ENCODE assay signal across 27 cellular contexts in the genomic region with DNA sequence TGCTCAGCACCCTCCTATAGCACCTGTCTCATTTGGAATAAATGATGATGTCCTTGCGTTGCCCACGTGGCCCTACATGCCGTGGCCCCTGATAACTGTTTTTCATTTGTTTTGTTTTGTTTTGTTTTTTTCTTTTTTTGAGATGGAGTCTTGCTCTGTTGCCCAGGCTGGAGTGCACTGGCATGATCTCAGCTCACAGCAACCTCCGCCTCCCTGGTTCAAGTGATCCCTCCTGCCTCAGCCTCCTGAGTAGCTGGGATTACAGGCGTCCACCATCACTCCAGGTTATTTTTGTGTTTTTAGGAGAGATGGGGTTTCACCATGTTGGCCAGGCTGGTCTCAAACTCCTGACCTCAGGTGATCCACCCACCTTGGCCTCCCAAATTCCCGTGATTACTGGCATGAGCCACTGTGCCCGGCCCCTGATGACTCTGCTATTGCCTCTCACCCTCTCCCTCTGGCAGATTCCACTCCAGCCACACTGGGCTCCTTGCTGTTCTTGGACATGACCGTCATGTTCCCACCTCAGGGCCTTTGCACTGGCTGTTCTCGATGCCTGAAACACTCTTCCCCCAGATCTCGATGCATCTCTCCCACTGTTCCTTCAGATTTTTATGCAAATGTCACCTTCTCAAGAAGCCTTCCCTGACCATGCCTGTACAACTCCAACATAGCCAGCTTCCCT. TPM values are rescaled to one million over a fixed set of nuclear protein-coding genes. Genes with fewer than 3 reads are reported as not detected.
DNase-seq lines count a peak whose midpoint lies in the region; ATAC-seq, FAIRE-seq and TF ChIP-seq lines count a peak whose summit lies in the region.
"Had no signal": no experiment of that assay in that cellular context is flagged by ENCODE, and none has a peak within 500 bp of the region (broad histone marks: within the 10 kb centered on the region; RNA-seq: fewer than 3 reads in every experiment).

No MANE protein-coding gene starts in this region.

- H3K27ac Mint-ChIP-seq in activated CD4-positive, alpha-beta T cell treated with anti-CD3 and anti-CD28 coated beads, Interleukin-2, amount 10 ng/mL, durations not matched to agents 24 days and 14 days = no peak overlapping the region
- H3K27ac Mint-ChIP-seq in CD14-positive monocyte (peak overlapping the region; percentile 60 to 81 (median 69)), immature natural killer cell (peak overlapping the region in 4 of 6 donors; percentile 24 to 67 (median 46))
- H3K27ac Mint-ChIP-seq in stimulated activated naive CD8-positive, alpha-beta T cell treated with anti-CD3 and anti-CD28 coated beads, Interleukin-15, amount 100 ng/mL, for 72 hours = no peak overlapping the region
- H3K27ac Mint-ChIP-seq: B cell; CD4-positive, alpha-beta T cell; GM23338 had no signal

- TF ChIP-seq POLR2A in K562 (conservative IDR thresholded peaks at IDR 0.05) = no peak

- FAIRE-seq in K562 (lab: Jason Lieb, UNC) = no peak
- FAIRE-seq: A204.1, GM12891, GM18507, H54 had no signal

- H3K4me3 ChIP-seq in K562 = no peak overlapping the region
- no peak overlapping the region for H3K4me3 ChIP-seq in MM.1S (ENCODE audit: low read length)
- H3K4me3 ChIP-seq: BLaER1, GM23338, HAP-1 had no signal

- TF ChIP-seq CTCF in CD14-positive monocyte (IDR thresholded peaks at IDR 0.05) = no peak
- no peak for TF ChIP-seq CTCF in K562 (IDR thresholded peaks at IDR 0.05 in 2 of 3, conservative IDR thresholded peaks at IDR 0.05 in 1 of 3; ENCODE audit: insufficient read depth in 2 of 3, low read depth in 1 of 3, low read length in 3 of 3)
- no peak for TF ChIP-seq CTCF in MM.1S (IDR thresholded peaks at IDR 0.05; ENCODE audit: low read length)

- H3K79me2 ChIP-seq in K562 (ENCODE audit: control insufficient read depth, insufficient read depth, low read length) = no peaks in the 10 kb centered on the region
- H3K79me2 ChIP-seq in MM.1S (ENCODE audit: low read length) = no peaks in the 10 kb centered on the region

- intact Hi-C loops in activated CD4-positive, alpha-beta T cell treated with anti-CD3 and anti-CD28 coated beads, Interleukin-2, amount 10 ng/mL, durations not matched to agents 24 days and 14 days (cut with micrococcal nuclease) = no loop called here
- intact Hi-C loops in CD14-positive monocyte (cut with micrococcal nuclease) = no loop called here
- intact Hi-C loops in K562 (cut with micrococcal nuclease) = no loop called here

- H2AFZ ChIP-seq in K562 (ENCODE audit: low read depth, low read length) (no peak overlapping the region), MM.1S (ENCODE audit: low read length) (no peak overlapping the region)
- H2AFZ ChIP-seq: GM23338 had no signal

- no peak overlapping the region for H3K4me2 ChIP-seq in K562 (ENCODE audit: insufficient read depth, low read length)
- no peak overlapping the region for H3K4me2 ChIP-seq in MM.1S (ENCODE audit: low read depth, low read length)
- H3K4me2 ChIP-seq: BLaER1, GM23338 had no signal

- no peaks in the 10 kb centered on the region for H3K9me3 ChIP-seq in K562 (replicated peaks; ENCODE audit: control insufficient read depth, insufficient read depth, low read depth, low read length)
- no peaks in the 10 kb centered on the region for H3K9me3 ChIP-seq in MM.1S (replicated peaks; ENCODE audit: insufficient read depth, low read length)
- H3K9me3 ChIP-seq: BLaER1, HAP-1 had no signal

- DNase-seq in activated CD4-positive, alpha-beta T cell treated with anti-CD3 and anti-CD28 coated beads, Interleukin-2, amount 10 ng/mL, durations not matched to agents 24 days and 14 days = peak; percentile 50
- no peak for DNase-seq in activated CD4-positive, alpha-beta T cell treated with anti-CD3 and anti-CD28 coated beads for 4 hours
- DNase-seq in CD14-positive monocyte (ENCODE audit: low spot score) (no peak), K562 (ENCODE audit: extremely low read depth in 1 of 4, low spot score in 3 of 4) (no peak), immature natural killer cell (no peak), MM.1S (no peak)
- DNase-seq in stimulated activated naive CD8-positive, alpha-beta T cell treated with anti-CD3 and anti-CD28 coated beads, Interleukin-15, amount 100 ng/mL, for 72 hours = no peak
- DNase-seq: Calu3; CD4-positive, alpha-beta T cell; COR-L47; DMS53; DMS79 treated with DMSO at 0.1 percent for 48 hours; GF-D8 had no signal

- H3K4me3 Mint-ChIP-seq in activated CD4-positive, alpha-beta T cell treated with anti-CD3 and anti-CD28 coated beads, Interleukin-2, amount 10 ng/mL, durations not matched to agents 24 days and 14 days = no peak overlapping the region
- peak overlapping the region in 1 of 2 donors; percentile 46 for H3K4me3 Mint-ChIP-seq in CD14-positive monocyte
- no peak overlapping the region for H3K4me3 Mint-ChIP-seq in immature natural killer cell
- no peak overlapping the region for H3K4me3 Mint-ChIP-seq in stimulated activated naive CD8-positive, alpha-beta T cell treated with anti-CD3 and anti-CD28 coated beads, Interleukin-15, amount 100 ng/mL, for 72 hours
- H3K4me3 Mint-ChIP-seq: B cell; CD4-positive, alpha-beta T cell; GM23338 had no signal

- no peak overlapping the region; the same call in 2 of the 3 replicates for H3K27ac ChIP-seq in K562 (ENCODE audit: extremely low read depth, low read depth, low read length)
- H3K27ac ChIP-seq in MM.1S (ENCODE audit: low read length) = no peak overlapping the region
- H3K27ac ChIP-seq: 22Rv1, BLaER1, C4-2B had no signal

- BruUV-seq in K562 (replicated peaks; lab: Mats Ljungman, UMichigan) = no TSS peak

- no peaks in the 10 kb centered on the region for H3K27me3 ChIP-seq in K562 (ENCODE audit: control insufficient read depth in 2 of 2, insufficient read depth in 2 of 2, low read length in 2 of 2)
- H3K27me3 ChIP-seq in MM.1S (replicated peaks; ENCODE audit: insufficient read depth, low read length) = no peaks in the 10 kb centered on the region
- H3K27me3 ChIP-seq: BLaER1 had no signal

- H3K9me2 ChIP-seq in MM.1S (replicated peaks; ENCODE audit: insufficient read depth, low read length) = no peaks in the 10 kb centered on the region

- 55% methylated on average over 10 of the region's 10 CpGs for WGBS in K562 (ENCODE audit: insufficient coverage, low coverage, missing lambda C conversion rate)

- no peak overlapping the region for H3K9ac ChIP-seq in K562 (ENCODE audit: insufficient read depth in 1 of 2, low read depth in 2 of 2, low read length in 2 of 2)
- H3K9ac ChIP-seq in MM.1S (ENCODE audit: low read length) = no peak overlapping the region
- H3K9ac ChIP-seq: BLaER1 had no signal

- no peaks in the 10 kb centered on the region for H3F3A ChIP-seq in MM.1S (ENCODE audit: insufficient read depth, low read length)

- no peaks in the 10 kb centered on the region for H3K36me3 Mint-ChIP-seq in activated CD4-positive, alpha-beta T cell treated with anti-CD3 and anti-CD28 coated beads, Interleukin-2, amount 10 ng/mL, durations not matched to agents 24 days and 14 days (ENCODE audit: low read depth)
- H3K36me3 Mint-ChIP-seq in CD14-positive monocyte = peaks cover 33 to 49% of the 10 kb centered on the region in 2 donors
- peaks cover 0 to 4% (median 4%) of the 10 kb centered on the region in 3 donors for H3K36me3 Mint-ChIP-seq in immature natural killer cell

- TF ChIP-seq RAD21 in K562 (CRISPR knock-in tag; conservative IDR thresholded peaks at IDR 0.05 in 1 of 2, IDR thresholded peaks at IDR 0.05 in 1 of 2) = no peak

- no peaks in the 10 kb centered on the region for H3K9me1 ChIP-seq in K562 (ENCODE audit: control insufficient read depth, insufficient read depth, low read length)

- ATAC-seq in K562 = no peak
- ATAC-seq in stimulated activated naive CD8-positive, alpha-beta T cell treated with anti-CD3 and anti-CD28 coated beads, Interleukin-15, amount 100 ng/mL, for 72 hours = no peak
- ATAC-seq in HG02588 (IDR thresholded peaks at IDR 0.05; ENCODE audit: unreplicated experiment) = no peak
- ATAC-seq: GM23338 had no signal

- H3K27me3 Mint-ChIP-seq in activated CD4-positive, alpha-beta T cell treated with anti-CD3 and anti-CD28 coated beads, Interleukin-2, amount 10 ng/mL, durations not matched to agents 24 days and 14 days = peaks cover 2% of the 10 kb centered on the region
- H3K27me3 Mint-ChIP-seq in CD14-positive monocyte (ENCODE audit: low read depth in 3 of 3) (peaks cover 4 to 7% (median 7%) of the 10 kb centered on the region in 3 donors), immature natural killer cell (ENCODE audit: low read depth in 3 of 3) (peaks cover 0 to 5% (median 2%) of the 10 kb centered on the region in 3 donors)
- H3K27me3 Mint-ChIP-seq in stimulated activated naive CD8-positive, alpha-beta T cell treated with anti-CD3 and anti-CD28 coated beads, Interleukin-15, amount 100 ng/mL, for 72 hours = no peaks in the 10 kb centered on the region
- H3K27me3 Mint-ChIP-seq: CD4-positive, alpha-beta T cell had no signal

- no peak for TF ChIP-seq EP300 in K562 (IDR thresholded peaks at IDR 0.05; ENCODE audit: low read length)

- peaks cover 7% of the 10 kb centered on the region for H3K4me1 Mint-ChIP-seq in activated CD4-positive, alpha-beta T cell treated with anti-CD3 and anti-CD28 coated beads, Interleukin-2, amount 10 ng/mL, durations not matched to agents 24 days and 14 days
- peaks cover 50% of the 10 kb centered on the region for H3K4me1 Mint-ChIP-seq in CD14-positive monocyte
- peaks cover 26 to 30% of the 10 kb centered on the region in 2 donors for H3K4me1 Mint-ChIP-seq in immature natural killer cell
- peaks cover 12% of the 10 kb centered on the region for H3K4me1 Mint-ChIP-seq in stimulated activated naive CD8-positive, alpha-beta T cell treated with anti-CD3 and anti-CD28 coated beads, Interleukin-15, amount 100 ng/mL, for 72 hours

- peaks cover 21 to 38% of the 10 kb centered on the region in 2 experiments for H3K4me1 ChIP-seq in K562 (replicated peaks in 1 of 2; ENCODE audit: control insufficient read depth in 2 of 2, insufficient read depth in 2 of 2, low read length in 2 of 2)
- H3K4me1 ChIP-seq in MM.1S (ENCODE audit: low read length) = peaks cover 4% of the 10 kb centered on the region; the same call in 1 of the 2 replicates
- H3K4me1 ChIP-seq: HAP-1 had no signal

- POLR2A ChIA-PET in K562 (lab: Yijun Ruan, JAX) = interaction anchor here (1.5 kb wide), 1 partner anchor 10 kb away, joined by 5 read pairs; the partner anchor contains the start of gene DHX34

- no peaks in the 10 kb centered on the region for H3K36me3 ChIP-seq in K562 (ENCODE audit: control insufficient read depth, insufficient read depth, low read length)
- H3K36me3 ChIP-seq in MM.1S (replicated peaks; ENCODE audit: insufficient read depth, low read length) = no peaks in the 10 kb centered on the region
- H3K36me3 ChIP-seq: BLaER1, HAP-1 had no signal

- H4K20me1 ChIP-seq in K562 (replicated peaks; ENCODE audit: control insufficient read depth, insufficient read depth, low read length) (no peaks in the 10 kb centered on the region), MM.1S (ENCODE audit: insufficient read depth, low read length) (no peaks in the 10 kb centered on the region)
- H4K20me1 ChIP-seq: BLaER1 had no signal

- H3K9me3 Mint-ChIP-seq in activated CD4-positive, alpha-beta T cell treated with anti-CD3 and anti-CD28 coated beads, Interleukin-2, amount 10 ng/mL, durations not matched to agents 24 days and 14 days = no peaks in the 10 kb centered on the region
- H3K9me3 Mint-ChIP-seq in CD14-positive monocyte (peaks cover 0 to 15% (median 5%) of the 10 kb centered on the region in 7 donors), immature natural killer cell (peaks cover 0 to 5% (median under 1%) of the 10 kb centered on the region in 6 donors)
- no peaks in the 10 kb centered on the region for H3K9me3 Mint-ChIP-seq in stimulated activated naive CD8-positive, alpha-beta T cell treated with anti-CD3 and anti-CD28 coated beads, Interleukin-15, amount 100 ng/mL, for 72 hours
- H3K9me3 Mint-ChIP-seq: CD4-positive, alpha-beta T cell had no signal

- in situ Hi-C loops in K562 (cut with MboI) = no loop called here

- CTCF ChIA-PET in K562 (lab: Yijun Ruan, JAX; ENCODE audit: low intra/inter-chr PET ratio) = no interaction called here

RNA-seq across cellular contexts. Expression of gene C5AR2, which starts 7.4 kb away (rescaled TPM):
- total RNA-seq in activated CD4-positive, alpha-beta T cell treated with anti-CD3 and anti-CD28 coated beads, Interleukin-2, amount 10 ng/mL, durations not matched to agents 24 days and 14 days = not detected in 2 replicates
- polyA plus RNA-seq in CD14-positive monocyte (1 to 10 TPM; 2.4 to 4.3 TPM), K562 (2011; rRNA removed) (0.15 and 0.21 TPM in 2 replicates), K562 (2014; fragmentation: Illumina TruSeq; extraction: Trizol) (0.10 and 0.28 TPM in 2 replicates), K562 (2014; fragmentation: Nextera tagmentation; extraction: Ambion mirVana) (under 1 TPM; 0.01 to 0.13 TPM), K562 (2014; rRNA removed) (0.24 and 0.43 TPM in 2 replicates), immature natural killer cell (under 1 TPM in 2 of 3 donors, not detected in 1; 0.18 to 0.29 TPM)
- 0.77 and 1.6 TPM in 2 replicates for total RNA-seq in K562 (2011; cell fraction: chromatin; rRNA removed; ENCODE audit: low replicate concordance)
- 1.2 and 1.4 TPM in 2 replicates for total RNA-seq in K562 (2011; cell fraction: nucleolus; rRNA removed)
- total RNA-seq in K562 (2011; cell fraction: nucleoplasm; rRNA removed) = 0.66 and 0.92 TPM in 2 replicates
- total RNA-seq in K562 (2014; rRNA removed) (0.78 and 1.1 TPM in 2 replicates), K562 (2014; rRNA removed; fragmentation: Illumina TruSeq; extraction: Trizol) (0.07 and 0.13 TPM in 2 replicates), K562 (2015; rRNA removed; fragmentation: Illumina TruSeq; extraction: Trizol) (0.04 and 0.15 TPM in 2 replicates), K562 (2021) (0.51 and 0.63 TPM in 2 replicates)
- 0.12 and 0.69 TPM in 2 replicates for polyA plus RNA-seq in K562 (2011; cell fraction: cytosol; rRNA removed)
- 0.74 and 1.5 TPM in 2 replicates for polyA plus RNA-seq in K562 (2011; cell fraction: nucleus; rRNA removed)
- polyA plus RNA-seq in K562 (2012) = 0.22 TPM in 2 replicates
- polyA minus RNA-seq in K562 (2011; rRNA and poly(A)+ RNA removed) = 0.06 and 0.53 TPM in 2 replicates
- 0.19 TPM in 1 of 2 replicates, not detected in the other for polyA minus RNA-seq in K562 (2011; cell fraction: cytosol; rRNA and poly(A)+ RNA removed)
- polyA minus RNA-seq in K562 (2011; cell fraction: nucleus; rRNA and poly(A)+ RNA removed) = 0.33 and 0.40 TPM in 2 replicates
- total RNA-seq: G401 had no signal
- polyA plus RNA-seq: AG04450, GM23338 had no signal

RNA-seq across cellular contexts. Expression of gene DHX34, which starts 9.8 kb away (rescaled TPM):
- total RNA-seq in activated CD4-positive, alpha-beta T cell treated with anti-CD3 and anti-CD28 coated beads, Interleukin-2, amount 10 ng/mL, durations not matched to agents 24 days and 14 days = 31.3 and 32.4 TPM in 2 replicates
- polyA plus RNA-seq in CD14-positive monocyte = 1 to 10 TPM; 3.4 to 3.8 TPM
- total RNA-seq in K562 (2011; cell fraction: chromatin; rRNA removed; ENCODE audit: low replicate concordance) = 53.0 and 146 TPM in 2 replicates
- total RNA-seq in K562 (2011; cell fraction: nucleolus; rRNA removed) = 97.4 and 98.7 TPM in 2 replicates
- 51.2 and 61.0 TPM in 2 replicates for total RNA-seq in K562 (2011; cell fraction: nucleoplasm; rRNA removed)
- total RNA-seq in K562 (2014; rRNA removed) = 32.9 and 39.8 TPM in 2 replicates
- total RNA-seq in K562 (2014; rRNA removed; fragmentation: Illumina TruSeq; extraction: Trizol) = 8.7 and 10.8 TPM in 2 replicates
- 15.0 and 15.9 TPM in 2 replicates for total RNA-seq in K562 (2015; rRNA removed; fragmentation: Illumina TruSeq; extraction: Trizol)
- 42.0 and 42.6 TPM in 2 replicates for total RNA-seq in K562 (2021)
- polyA plus RNA-seq in K562 (2011; rRNA removed) = 9.6 and 13.9 TPM in 2 replicates
- 8.9 and 22.2 TPM in 2 replicates for polyA plus RNA-seq in K562 (2011; cell fraction: cytosol; rRNA removed)
- polyA plus RNA-seq in K562 (2011; cell fraction: nucleus; rRNA removed) = 76.0 and 111 TPM in 2 replicates
- polyA plus RNA-seq in K562 (2012) = 22.3 and 23.7 TPM in 2 replicates
- polyA plus RNA-seq in K562 (2014; fragmentation: Illumina TruSeq; extraction: Trizol) = 16.1 and 24.9 TPM in 2 replicates
- polyA plus RNA-seq in K562 (2014; fragmentation: Nextera tagmentation; extraction: Ambion mirVana) = under 1 TPM; 0.36 to 0.41 TPM
- 29.1 and 30.1 TPM in 2 replicates for polyA plus RNA-seq in K562 (2014; rRNA removed)
- polyA minus RNA-seq in K562 (2011; rRNA and poly(A)+ RNA removed) = 7.0 and 11.3 TPM in 2 replicates
- polyA minus RNA-seq in K562 (2011; cell fraction: cytosol; rRNA and poly(A)+ RNA removed) = 16.7 and 17.6 TPM in 2 replicates
- polyA minus RNA-seq in K562 (2011; cell fraction: nucleus; rRNA and poly(A)+ RNA removed) = 30.8 and 33.1 TPM in 2 replicates
- 1 to 10 TPM; 3.2 to 9.7 (median 5.2) TPM for polyA plus RNA-seq in immature natural killer cell

RNA-seq across cellular contexts. Expression of gene C5AR1, which starts 29.7 kb away (rescaled TPM):
- 0.16 and 0.88 TPM in 2 replicates for total RNA-seq in activated CD4-positive, alpha-beta T cell treated with anti-CD3 and anti-CD28 coated beads, Interleukin-2, amount 10 ng/mL, durations not matched to agents 24 days and 14 days
- 100 to 1,000 TPM; 143 to 320 TPM for polyA plus RNA-seq in CD14-positive monocyte
- total RNA-seq in K562 (2011; cell fraction: chromatin; rRNA removed; ENCODE audit: low replicate concordance) = 3.1 and 4.0 TPM in 2 replicates
- total RNA-seq in K562 (2011; cell fraction: nucleolus; rRNA removed) = 1.4 and 1.7 TPM in 2 replicates
- total RNA-seq in K562 (2011; cell fraction: nucleoplasm; rRNA removed) = 1.1 and 2.1 TPM in 2 replicates
- total RNA-seq in K562 (2014; rRNA removed) = not detected in 2 replicates
- total RNA-seq in K562 (2014; rRNA removed; fragmentation: Illumina TruSeq; extraction: Trizol) = not detected in 2 replicates
- 0.08 and 0.40 TPM in 2 replicates for total RNA-seq in K562 (2015; rRNA removed; fragmentation: Illumina TruSeq; extraction: Trizol)
- total RNA-seq in K562 (2021) = 0.51 and 1.6 TPM in 2 replicates
- 0.11 and 0.46 TPM in 2 replicates for polyA plus RNA-seq in K562 (2011; rRNA removed)
- 0.10 and 0.12 TPM in 2 replicates for polyA plus RNA-seq in K562 (2011; cell fraction: cytosol; rRNA removed)
- 1.8 and 3.6 TPM in 2 replicates for polyA plus RNA-seq in K562 (2011; cell fraction: nucleus; rRNA removed)
- 0.12 and 1.2 TPM in 2 replicates for polyA plus RNA-seq in K562 (2012)
- 0.06 and 0.17 TPM in 2 replicates for polyA plus RNA-seq in K562 (2014; fragmentation: Illumina TruSeq; extraction: Trizol)
- polyA plus RNA-seq in K562 (2014; fragmentation: Nextera tagmentation; extraction: Ambion mirVana) = under 1 TPM; 0.17 TPM
- polyA plus RNA-seq in K562 (2014; rRNA removed) = 0.09 TPM in 1 of 2 replicates, not detected in the other
- not detected in 2 replicates for polyA minus RNA-seq in K562 (2011; rRNA and poly(A)+ RNA removed)
- polyA minus RNA-seq in K562 (2011; cell fraction: cytosol; rRNA and poly(A)+ RNA removed) = 3.0 TPM in 1 of 2 replicates, not detected in the other
- polyA minus RNA-seq in K562 (2011; cell fraction: nucleus; rRNA and poly(A)+ RNA removed) = 0.67 TPM in 1 of 2 replicates, not detected in the other
- polyA plus RNA-seq in immature natural killer cell = under 1 TPM in 2 of 3 donors, not detected in 1; 0.16 to 0.36 TPM
- total RNA-seq: Daoy, GM23338 had no signal

Comparison
In these comparisons a context has a peak if more than half of its experiments do, and no peak if none do; other contexts are left out.
1. H3K27ac Mint-ChIP-seq: peak in CD14-positive monocyte (7 of 7) and immature natural killer cell (4 of 6); none in activated CD4-positive, alpha-beta T cell treated with anti-CD3 and anti-CD28 coated beads, Interleukin-2, amount 10 ng/mL, durations not matched to agents 24 days and 14 days (single experiment) and stimulated activated naive CD8-positive, alpha-beta T cell treated with anti-CD3 and anti-CD28 coated beads, Interleukin-15, amount 100 ng/mL, for 72 hours (0 of 2).
2. RNA of gene C5AR1, which starts 29.7 kb away (polyA plus RNA-seq): 143 to 320 TPM in CD14-positive monocyte; 0.06 to 3.6 TPM in K562 and 0.16 to 0.36 TPM in immature natural killer cell; every median in the first group is over 10 times any median in the second.